In genomic region chr1:246582301-246583055, GRCh38 we compare ENCODE assay signal across 1 cellular context.
TF ChIP-seq lines count a peak whose summit lies in the region.

No MANE protein-coding gene starts in this region.

TF ChIP-seq in HepG2, 621 proteins besides CTCF, POLR2A, EP300 and RAD21 (continued from another document and continues in another):
- peak; percentile 47; the same call in 1 of the 2 replicates for TF ChIP-seq ZNF710 (CRISPR knock-in tag; IDR thresholded peaks at IDR 0.05; ENCODE audit: borderline replicate concordance)
- no peak for TF ChIP-seq ERF (CRISPR knock-in tag; IDR thresholded peaks at IDR 0.05)
- no peak for TF ChIP-seq ZNF382 (CRISPR knock-in tag; IDR thresholded peaks at IDR 0.05; ENCODE audit: borderline replicate concordance)
- no peak for TF ChIP-seq ZNF124 (CRISPR knock-in tag; IDR thresholded peaks at IDR 0.05)
- no peak for TF ChIP-seq ZNF121 (CRISPR knock-in tag; IDR thresholded peaks at IDR 0.05)
- no peak for TF ChIP-seq KMT2A (CRISPR knock-in tag; IDR thresholded peaks at IDR 0.05)
- no peak for TF ChIP-seq ZNF652 (CRISPR knock-in tag; IDR thresholded peaks at IDR 0.05; ENCODE audit: borderline replicate concordance, low read depth)
- no peak for TF ChIP-seq FOXK1 (CRISPR knock-in tag; IDR thresholded peaks at IDR 0.05; ENCODE audit: borderline replicate concordance, low read depth)
- TF ChIP-seq ARID4A (CRISPR knock-in tag; IDR thresholded peaks at IDR 0.05; ENCODE audit: borderline replicate concordance) = peak; percentile 24
- TF ChIP-seq HMGXB4 (CRISPR knock-in tag; IDR thresholded peaks at IDR 0.05; ENCODE audit: borderline replicate concordance in 1 of 2, low read depth in 1 of 2) = no peak
- no peak for TF ChIP-seq EHMT2 (IDR thresholded peaks at IDR 0.05; ENCODE audit: borderline replicate concordance, low read depth, low read length)
- peak; percentile 89 for TF ChIP-seq ZNF362 (CRISPR knock-in tag; IDR thresholded peaks at IDR 0.05; ENCODE audit: borderline replicate concordance)
- TF ChIP-seq MEF2D (CRISPR knock-in tag; IDR thresholded peaks at IDR 0.05) = no peak
- TF ChIP-seq ELF1 (CRISPR knock-in tag; IDR thresholded peaks at IDR 0.05) = no peak
- peak; percentile 42; the same call in 1 of the 2 replicates for TF ChIP-seq ZNF788 (CRISPR knock-in tag; IDR thresholded peaks at IDR 0.05; ENCODE audit: borderline replicate concordance)
- no peak for TF ChIP-seq ZNF850 (CRISPR knock-in tag; conservative IDR thresholded peaks at IDR 0.05)
- TF ChIP-seq CBX5 (CRISPR knock-in tag; IDR thresholded peaks at IDR 0.05; ENCODE audit: borderline replicate concordance) = no peak
- TF ChIP-seq ZBTB39 (CRISPR knock-in tag; IDR thresholded peaks at IDR 0.05) = 0 out of 2 replicates have a peak, but pooled peaks have one; percentile 60
- TF ChIP-seq ZNF546 (CRISPR knock-in tag; conservative IDR thresholded peaks at IDR 0.05) = no peak
- TF ChIP-seq REL (CRISPR knock-in tag; conservative IDR thresholded peaks at IDR 0.05) = no peak
- TF ChIP-seq ZNF646 (CRISPR knock-in tag; IDR thresholded peaks at IDR 0.05) = no peak
- no peak for TF ChIP-seq CHD2 (IDR thresholded peaks at IDR 0.05; ENCODE audit: low read depth, low read length)
- no peak for TF ChIP-seq ISX (CRISPR knock-in tag; conservative IDR thresholded peaks at IDR 0.05)
- no peak for TF ChIP-seq LRRFIP1 (CRISPR knock-in tag; conservative IDR thresholded peaks at IDR 0.05)
- peak; percentile 45 for TF ChIP-seq ZNF18 (CRISPR knock-in tag; IDR thresholded peaks at IDR 0.05; ENCODE audit: insufficient replicate concordance)
- TF ChIP-seq HDAC6 (IDR thresholded peaks at IDR 0.05; ENCODE audit: low read depth, low read length) = no peak
- TF ChIP-seq ZNF615 (CRISPR knock-in tag; IDR thresholded peaks at IDR 0.05; ENCODE audit: borderline replicate concordance) = no peak; the same call in 1 of the 2 replicates
- no peak for TF ChIP-seq ZNF639 (CRISPR knock-in tag; conservative IDR thresholded peaks at IDR 0.05)
- TF ChIP-seq NFE2L2 (IDR thresholded peaks at IDR 0.05; ENCODE audit: low read length) = no peak
